In the genomic region with DNA sequence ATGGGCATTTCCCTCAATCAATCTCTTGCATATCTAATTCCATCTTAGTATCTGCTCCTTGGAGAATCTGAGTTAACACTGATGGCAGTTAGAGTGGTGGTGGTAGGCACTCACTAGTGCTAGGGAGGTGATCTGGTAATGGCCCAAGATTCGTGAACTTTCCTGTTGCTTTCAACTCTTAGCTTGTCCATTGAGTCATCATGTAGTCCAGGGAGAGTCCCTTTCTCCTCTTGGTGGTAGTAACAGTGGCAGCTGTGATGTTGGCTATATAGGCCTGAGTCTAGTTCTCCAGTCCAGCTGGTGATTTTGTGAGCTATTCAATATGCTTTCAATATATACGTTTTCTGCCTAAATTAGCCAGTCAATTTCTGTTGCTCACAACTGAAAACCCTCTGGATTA, we compare ENCODE assay signal across 36 cellular contexts. TPM values are rescaled to one million over a fixed set of nuclear protein-coding genes. Genes with fewer than 3 reads are reported as not detected.
"Had no signal": no experiment of that assay in that cellular context is flagged by ENCODE, and none has a peak within 500 bp of the region (broad histone marks: within the 10 kb centered on the region; RNA-seq: fewer than 3 reads in every experiment).

No MANE protein-coding gene starts in this region.

- ATAC-seq: activated naive CD8-positive, alpha-beta T cell treated with anti-CD3 and anti-CD28 coated beads, Interleukin-2, amount 50 U/mL, for 24 hours; body of pancreas; effector memory CD8-positive, alpha-beta T cell; gastroesophageal sphincter; heart right ventricle; WTC11 had no signal

- H3K27me3 Mint-ChIP-seq: activated CD4-positive, alpha-beta memory T cell treated with anti-CD3 and anti-CD28 coated beads, Interleukin-2, amount 10 ng/mL, durations not matched to agents 7 days and 5 days; activated CD4-positive, alpha-beta T cell treated with anti-CD3 and anti-CD28 coated beads, Interleukin-2, amount 10 ng/mL, durations not matched to agents 7 days and 5 days; activated naive CD4-positive, alpha-beta T cell treated with anti-CD3 and anti-CD28 coated beads, Interleukin-2, amount 50 U/mL, for 24 hours; activated naive CD8-positive, alpha-beta T cell treated with anti-CD3 and anti-CD28 coated beads for 36 hours; activated naive CD8-positive, alpha-beta T cell treated with anti-CD3 and anti-CD28 coated beads, Interleukin-2, amount 50 U/mL, for 24 hours had no signal

- H3K4me3 Mint-ChIP-seq: activated CD4-positive, alpha-beta memory T cell treated with anti-CD3 and anti-CD28 coated beads, Interleukin-2, amount 10 ng/mL, durations not matched to agents 7 days and 5 days; activated CD4-positive, alpha-beta T cell treated with anti-CD3 and anti-CD28 coated beads, Interleukin-2, amount 10 ng/mL, durations not matched to agents 7 days and 5 days; activated naive CD4-positive, alpha-beta T cell treated with anti-CD3 and anti-CD28 coated beads for 36 hours; activated naive CD4-positive, alpha-beta T cell treated with anti-CD3 and anti-CD28 coated beads, Interleukin-2, amount 50 U/mL, for 24 hours; activated naive CD8-positive, alpha-beta T cell treated with anti-CD3 and anti-CD28 coated beads for 36 hours; activated naive CD8-positive, alpha-beta T cell treated with anti-CD3 and anti-CD28 coated beads, Interleukin-2, amount 50 U/mL, for 24 hours; activated T-cell treated with anti-CD3 and anti-CD28 coated beads, Interleukin-2, amount 50 U/mL, for 24 hours; effector memory CD8-positive, alpha-beta T cell; WTC11 had no signal

- DNase-seq: activated CD4-positive, alpha-beta memory T cell treated with anti-CD3 and anti-CD28 coated beads, Interleukin-2, amount 10 ng/mL, durations not matched to agents 7 days and 5 days; activated CD4-positive, alpha-beta T cell treated with anti-CD3 and anti-CD28 coated beads for 1 hour; activated CD4-positive, alpha-beta T cell treated with anti-CD3 and anti-CD28 coated beads for 4 hours; activated CD4-positive, alpha-beta T cell treated with anti-CD3 and anti-CD28 coated beads, Interleukin-2, amount 10 ng/mL, durations not matched to agents 7 days and 5 days; activated CD4-positive, alpha-beta T cell treated with anti-CD3 and anti-CD28 coated beads, Interleukin-2, amount 50 U/mL, for 4 hours; activated CD8-positive, alpha-beta memory T cell treated with anti-CD3 and anti-CD28 coated beads, Interleukin-2, amount 50 U/mL, for 48 hours; activated effector memory CD4-positive, alpha-beta T cell treated with anti-CD3 and anti-CD28 coated beads, Interleukin-2, amount 50 U/mL, for 16 hours; activated naive CD4-positive, alpha-beta T cell treated with anti-CD3 and anti-CD28 coated beads for 36 hours; activated naive CD8-positive, alpha-beta T cell treated with anti-CD3 and anti-CD28 coated beads for 36 hours; activated naive CD8-positive, alpha-beta T cell treated with anti-CD3 and anti-CD28 coated beads, Interleukin-2, amount 50 U/mL, for 24 hours; activated T-cell treated with anti-CD3 and anti-CD28 coated beads for 4 hours; activated T-cell treated with anti-CD3 and anti-CD28 coated beads, Interleukin-2, amount 50 U/mL, for 24 hours; adrenal gland; amygdala; aorta; body of pancreas; caudate nucleus; cortex of kidney; dermis blood vessel endothelial cell; effector CD4-positive, alpha-beta T cell; effector memory CD8-positive, alpha-beta T cell; esophagus squamous epithelium; foreskin melanocyte; heart right ventricle; T-helper 1 cell; T-helper 2 cell had no signal

- FAIRE-seq: colon had no signal

- H3K36me3 Mint-ChIP-seq: activated naive CD4-positive, alpha-beta T cell treated with anti-CD3 and anti-CD28 coated beads, Interleukin-2, amount 50 U/mL, for 24 hours; WTC11 had no signal

- H3K9me3 Mint-ChIP-seq: activated CD4-positive, alpha-beta T cell treated with anti-CD3 and anti-CD28 coated beads, Interleukin-2, amount 10 ng/mL, durations not matched to agents 7 days and 5 days; activated naive CD4-positive, alpha-beta T cell treated with anti-CD3 and anti-CD28 coated beads, Interleukin-2, amount 50 U/mL, for 24 hours; effector memory CD8-positive, alpha-beta T cell had no signal

- H3K27ac Mint-ChIP-seq: activated CD4-positive, alpha-beta memory T cell treated with anti-CD3 and anti-CD28 coated beads, Interleukin-2, amount 10 ng/mL, durations not matched to agents 7 days and 5 days; activated CD4-positive, alpha-beta T cell treated with anti-CD3 and anti-CD28 coated beads, Interleukin-2, amount 10 ng/mL, durations not matched to agents 7 days and 5 days; activated naive CD4-positive, alpha-beta T cell treated with anti-CD3 and anti-CD28 coated beads for 36 hours; activated naive CD4-positive, alpha-beta T cell treated with anti-CD3 and anti-CD28 coated beads, Interleukin-2, amount 50 U/mL, for 24 hours; activated naive CD8-positive, alpha-beta T cell treated with anti-CD3 and anti-CD28 coated beads for 36 hours; activated naive CD8-positive, alpha-beta T cell treated with anti-CD3 and anti-CD28 coated beads, Interleukin-2, amount 50 U/mL, for 24 hours; activated T-cell treated with anti-CD3 and anti-CD28 coated beads, Interleukin-2, amount 50 U/mL, for 24 hours; activated T-helper 2 cell treated with anti-CD3 and anti-CD28 coated beads, Interferon-gamma antibody, Interleukin-2, Interleukin-4, amounts not matched to agents 10 μg/mL and 5 μg/mL and 100 μg/mL, durations not matched to agents 14 hours and 24 hours and 36 hours; effector memory CD8-positive, alpha-beta T cell; WTC11 had no signal

RNA-seq across cellular contexts. Expression of gene XKRX, which starts 7.0 kb away (rescaled TPM):
- total RNA-seq: body of pancreas, chondrocyte, fibroblast of villous mesenchyme, heart right ventricle had no signal

RNA-seq across cellular contexts. Expression of gene ARL13A, which starts 33.7 kb away (rescaled TPM):
- total RNA-seq: activated CD4-positive, alpha-beta memory T cell treated with anti-CD3 and anti-CD28 coated beads, Interleukin-2, amount 10 ng/mL, durations not matched to agents 7 days and 5 days; activated CD4-positive, alpha-beta T cell treated with anti-CD3 and anti-CD28 coated beads, Interleukin-2, amount 10 ng/mL, durations not matched to agents 7 days and 5 days; activated naive CD4-positive, alpha-beta T cell treated with anti-CD3 and anti-CD28 coated beads for 36 hours; activated naive CD8-positive, alpha-beta T cell treated with anti-CD3 and anti-CD28 coated beads for 36 hours; activated T-helper 2 cell treated with anti-CD3 and anti-CD28 coated beads, Interferon-gamma antibody, Interleukin-2, Interleukin-4, amounts not matched to agents 10 μg/mL and 5 μg/mL and 100 μg/mL, durations not matched to agents 14 hours and 24 hours and 36 hours; adrenal gland; aorta; body of pancreas; chondrocyte; dermis blood vessel endothelial cell; esophagus squamous epithelium; fibroblast of lung; fibroblast of villous mesenchyme; gastroesophageal sphincter; glomerular endothelial cell; heart right ventricle; WTC11 had no signal
- polyA plus RNA-seq: adrenal gland, aorta, esophagus, fibroblast of lung, heart right ventricle had no signal
